ENCODE assay signal across 8 cellular contexts in the genomic region with DNA sequence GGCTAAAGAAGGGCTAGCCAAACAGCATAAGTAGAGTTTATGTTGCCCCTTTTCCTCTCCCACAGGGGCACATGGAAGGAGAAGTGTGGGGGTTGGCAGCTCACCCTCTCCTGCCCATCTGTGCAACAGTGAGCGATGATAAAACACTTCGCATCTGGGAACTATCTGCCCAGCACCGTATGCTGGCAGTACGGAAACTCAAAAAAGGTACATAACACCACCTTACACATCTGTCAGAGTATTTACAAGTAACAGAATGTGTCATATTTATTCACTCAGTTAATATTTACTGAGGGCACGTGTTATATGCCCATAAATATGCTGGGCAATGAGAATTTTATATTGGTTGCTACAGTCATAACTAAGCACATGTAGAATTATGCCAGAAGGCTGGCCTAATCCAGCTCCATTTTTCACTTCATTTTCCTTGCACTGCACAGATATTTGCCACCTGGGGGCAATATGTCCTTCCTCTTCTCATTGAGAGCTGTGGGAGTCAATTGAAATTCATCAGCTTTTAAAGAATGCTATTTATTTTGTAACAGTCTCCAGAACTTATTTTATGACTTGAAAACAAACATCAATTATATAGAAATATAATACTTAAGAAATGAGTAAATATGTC.
A peak's percentile ranks its signal among the peaks of the same experiment; 100 is the strongest.
DNase-seq lines count a peak whose midpoint lies in the region; ATAC-seq and TF ChIP-seq lines count a peak whose summit lies in the region.

No MANE protein-coding gene starts in this region.

- peaks cover 0 to 3% of the 10 kb centered on the region in 2 donors for H3K27me3 Mint-ChIP-seq in natural killer cell (ENCODE audit: low read depth in 2 of 2)
- peaks cover 0 to 2% of the 10 kb centered on the region in 2 donors for H3K27me3 Mint-ChIP-seq in natural killer cell treated with Interleukin-12 subunit alpha and Interleukin-12 subunit beta and Interleukin-15 and Interleukin-18, amount 100 ng/mL, for 72 hours
- no peaks in the 10 kb centered on the region for H3K27me3 Mint-ChIP-seq in stimulated activated memory B cell treated with anti-CD40 and anti-IgM and Interleukin-4, amounts not matched to agents 10 μg/mL and 1 μg/mL and 100 μg/mL, for 72 hours

- no peak overlapping the region for H3K4me3 Mint-ChIP-seq in natural killer cell
- no peak overlapping the region for H3K4me3 Mint-ChIP-seq in natural killer cell treated with Interleukin-12 subunit alpha and Interleukin-12 subunit beta and Interleukin-15 and Interleukin-18, amount 100 ng/mL, for 72 hours
- H3K4me3 Mint-ChIP-seq in stimulated activated memory B cell treated with anti-CD40 and anti-IgM and Interleukin-4, amounts not matched to agents 10 μg/mL and 1 μg/mL and 100 μg/mL, for 72 hours, result no peak overlapping the region

- no peak for DNase-seq in natural killer cell
- DNase-seq in natural killer cell treated with Interleukin-12 subunit alpha and Interleukin-12 subunit beta and Interleukin-15 and Interleukin-18, amount 100 ng/mL, for 72 hours (ENCODE audit: low spot score), result no peak
- DNase-seq in NCI-H460 (ENCODE audit: extremely low read depth, low read depth), result peak; percentile 49
- DNase-seq in dermis blood vessel endothelial cell, result peak; percentile 64
- peak; percentile 31 for DNase-seq in mucosa of gallbladder (ENCODE audit: low spot score)
- DNase-seq in ecto neural progenitor cell (ENCODE audit: low spot score), result no peak

- intact Hi-C loops in natural killer cell (cut with micrococcal nuclease), result loop anchor here (2.0 to 5.0 kb wide), 3 partner anchors 113 to 269 kb away; partner anchors contain the start of gene RTN4

- H3K4me1 Mint-ChIP-seq in natural killer cell, result peaks cover 12 to 17% of the 10 kb centered on the region in 2 donors
- H3K4me1 Mint-ChIP-seq in natural killer cell treated with Interleukin-12 subunit alpha and Interleukin-12 subunit beta and Interleukin-15 and Interleukin-18, amount 100 ng/mL, for 72 hours (ENCODE audit: low read depth in 2 of 2), result peaks cover 12% of the 10 kb centered on the region in 2 donors
- H3K4me1 Mint-ChIP-seq in stimulated activated memory B cell treated with anti-CD40 and anti-IgM and Interleukin-4, amounts not matched to agents 10 μg/mL and 1 μg/mL and 100 μg/mL, for 72 hours, result no peaks in the 10 kb centered on the region

- no peaks in the 10 kb centered on the region for H3K9me3 Mint-ChIP-seq in natural killer cell
- H3K9me3 Mint-ChIP-seq in natural killer cell treated with Interleukin-12 subunit alpha and Interleukin-12 subunit beta and Interleukin-15 and Interleukin-18, amount 100 ng/mL, for 72 hours, result peaks cover 3% of the 10 kb centered on the region
- no peaks in the 10 kb centered on the region for H3K9me3 Mint-ChIP-seq in stimulated activated memory B cell treated with anti-CD40 and anti-IgM and Interleukin-4, amounts not matched to agents 10 μg/mL and 1 μg/mL and 100 μg/mL, for 72 hours

- TF ChIP-seq CTCF in natural killer cell (IDR thresholded peaks at IDR 0.05), result peak; percentile 44

- peak in 1 of 3 donors; percentile 43 for ATAC-seq in natural killer cell
- no peak for ATAC-seq in natural killer cell treated with Interleukin-12 subunit alpha and Interleukin-12 subunit beta and Interleukin-15 and Interleukin-18, amount 100 ng/mL, for 72 hours
- no peak for ATAC-seq in stimulated activated memory B cell treated with anti-CD40 and anti-IgM and Interleukin-4, amounts not matched to agents 10 μg/mL and 1 μg/mL and 100 μg/mL, for 72 hours
- ATAC-seq in GM18861 (IDR thresholded peaks at IDR 0.05; ENCODE audit: unreplicated experiment), result no peak

- peaks cover 5% of the 10 kb centered on the region for H3K36me3 Mint-ChIP-seq in natural killer cell
- H3K36me3 Mint-ChIP-seq in natural killer cell treated with Interleukin-12 subunit alpha and Interleukin-12 subunit beta and Interleukin-15 and Interleukin-18, amount 100 ng/mL, for 72 hours, result no peaks in the 10 kb centered on the region
- H3K36me3 Mint-ChIP-seq in stimulated activated memory B cell treated with anti-CD40 and anti-IgM and Interleukin-4, amounts not matched to agents 10 μg/mL and 1 μg/mL and 100 μg/mL, for 72 hours, result peaks cover 29% of the 10 kb centered on the region

- H3K27ac Mint-ChIP-seq in natural killer cell, result peak overlapping the region in 1 of 2 donors; percentile 29
- no peak overlapping the region for H3K27ac Mint-ChIP-seq in natural killer cell treated with Interleukin-12 subunit alpha and Interleukin-12 subunit beta and Interleukin-15 and Interleukin-18, amount 100 ng/mL, for 72 hours
- H3K27ac Mint-ChIP-seq in stimulated activated memory B cell treated with anti-CD40 and anti-IgM and Interleukin-4, amounts not matched to agents 10 μg/mL and 1 μg/mL and 100 μg/mL, for 72 hours, result no peak overlapping the region

Comparison
In these comparisons a context has a peak if more than half of its experiments do, and no peak if none do; other contexts are left out.
1. DNase-seq: peak in NCI-H460 (single experiment), dermis blood vessel endothelial cell (single experiment) and mucosa of gallbladder (single experiment); none in natural killer cell (single experiment), natural killer cell treated with Interleukin-12 subunit alpha and Interleukin-12 subunit beta and Interleukin-15 and Interleukin-18, amount 100 ng/mL, for 72 hours (single experiment) and ecto neural progenitor cell (single experiment).